In genomic region chr9:76651114-76651697, GRCh38 we compare ENCODE assay signal across 8 cellular contexts.
A peak's percentile ranks its signal among the peaks of the same experiment; 100 is the strongest.
DNase-seq lines count a peak whose midpoint lies in the region; ATAC-seq, FAIRE-seq and TF ChIP-seq lines count a peak whose summit lies in the region.

No MANE protein-coding gene starts in this region.

- H2BK120ac ChIP-seq in IMR-90 (ENCODE audit: low read depth, low read length), result no peak overlapping the region

- H3K27ac ChIP-seq in IMR-90 (ENCODE audit: insufficient read depth, low read length) (no peak overlapping the region), endodermal cell (ENCODE audit: low read depth, low read length) (no peak overlapping the region), small intestine (ENCODE audit: low read depth in 1 of 2, low read length in 1 of 2) (peak overlapping the region; percentile 30 to 74)

- H3K4me3 ChIP-seq in IMR-90 (ENCODE audit: insufficient read depth, low read depth, low read length) (no peak overlapping the region), endodermal cell (ENCODE audit: low read length) (no peak overlapping the region), small intestine (ENCODE audit: low read depth in 1 of 2, low read length in 2 of 2) (peak overlapping the region in 1 of 2 donors; percentile 31)

- no peak overlapping the region for H2BK5ac ChIP-seq in IMR-90 (ENCODE audit: low read depth, low read length, poor library complexity, severe bottlenecking)

- peak overlapping the region; percentile 71 for H3K27ac Mint-ChIP-seq in endodermal cell

- no peak overlapping the region for H3K14ac ChIP-seq in IMR-90 (replicated peaks; ENCODE audit: low read depth, low read length)

- POLR2A ChIA-PET in IMR-90 (lab: Charles Lee; ENCODE audit: unreplicated experiment), result no interaction called here

- no peak overlapping the region for H3K4ac ChIP-seq in IMR-90 (ENCODE audit: low read depth, low read length)

- BruUV-seq in IMR-90 (replicated peaks; lab: Mats Ljungman, UMichigan), result no TSS peak

- TF ChIP-seq POLR2A in IMR-90 (IDR thresholded peaks at IDR 0.05; ENCODE audit: low read depth, low read length), result no peak

- H3K27me3 ChIP-seq in IMR-90 (ENCODE audit: control insufficient read depth, insufficient read depth, low read length) (no peaks in the 10 kb centered on the region), endodermal cell (ENCODE audit: control insufficient read depth, insufficient read depth, low read length, poor library complexity, severe bottlenecking) (no peaks in the 10 kb centered on the region), small intestine (ENCODE audit: control insufficient read depth in 2 of 2, insufficient read depth in 2 of 2, low read length in 2 of 2) (no peaks in the 10 kb centered on the region)

- no peaks in the 10 kb centered on the region for H3K79me1 ChIP-seq in IMR-90 (ENCODE audit: low read depth in 1 of 2, low read length in 2 of 2)

- no peak overlapping the region for H3K56ac ChIP-seq in IMR-90 (ENCODE audit: extremely low read depth, insufficient read depth, low read length)

- H3K18ac ChIP-seq in IMR-90 (ENCODE audit: low read depth, low read length), result no peak overlapping the region

- no peak overlapping the region for H4K8ac ChIP-seq in IMR-90 (ENCODE audit: low read depth in 2 of 2, low read length in 2 of 2)

- H4K20me1 ChIP-seq in IMR-90 (ENCODE audit: insufficient read depth, low read length), result no peaks in the 10 kb centered on the region

- no peak for DNase-seq in IMR-90
- no peak for DNase-seq in endodermal cell
- peak; percentile 50 for DNase-seq in small intestine
- no peak for DNase-seq in NCI-H1930 (lab: John Stamatoyannopoulos, UW)
- no peak for DNase-seq in anterior cingulate cortex (lab: John Stamatoyannopoulos, UW)
- no peak for DNase-seq in NCI-H2171 (lab: John Stamatoyannopoulos, UW)
- no peak for DNase-seq in NCI-H1092 treated with DMSO at 0.1 percent for 48 hours (lab: John Stamatoyannopoulos, UW)

- H3K4me1 Mint-ChIP-seq in endodermal cell, result peaks cover 38% of the 10 kb centered on the region

- TF ChIP-seq CTCF in IMR-90 (conservative IDR thresholded peaks at IDR 0.05; ENCODE audit: low read depth, low read length) (no peak), endodermal cell (conservative IDR thresholded peaks at IDR 0.05) (no peak)

- FAIRE-seq in small intestine (lab: Jason Lieb, UNC), result peak; percentile 71

- TF ChIP-seq RAD21 in IMR-90 (IDR thresholded peaks at IDR 0.05; ENCODE audit: low read length), result no peak

- no peak overlapping the region for H4K5ac ChIP-seq in IMR-90 (ENCODE audit: low read depth, low read length)

- peaks cover 13% of the 10 kb centered on the region for H3K4me1 ChIP-seq in IMR-90 (ENCODE audit: control insufficient read depth, insufficient read depth, low read length)
- H3K4me1 ChIP-seq in endodermal cell (ENCODE audit: control insufficient read depth, insufficient read depth, low read length), result peaks cover 17% of the 10 kb centered on the region
- peaks cover 3 to 11% of the 10 kb centered on the region in 2 donors for H3K4me1 ChIP-seq in small intestine (ENCODE audit: control insufficient read depth in 2 of 2, insufficient read depth in 1 of 2, low read depth in 1 of 2, low read length in 1 of 2)

- no peak overlapping the region for H2BK15ac ChIP-seq in IMR-90 (ENCODE audit: low read depth, low read length)

- H3K23ac ChIP-seq in IMR-90 (ENCODE audit: low read depth, low read length), result no peak overlapping the region

- WGBS in IMR-90 (ENCODE audit: extremely low coverage in 2 of 2, insufficient read length in 1 of 2), 2 experiments, result no CpG with 5 or more reads among the region's 4 CpGs
- 66 to 76% methylated on average over 2 to 4 of the region's 4 CpGs for WGBS in endodermal cell (ENCODE audit: insufficient coverage in 1 of 2, insufficient read length in 1 of 2), 2 experiments
- 6 to 11% (median 8%) methylated on average over 4 of the region's 4 CpGs for WGBS in small intestine, 3 donors

- no peak overlapping the region for H2AK9ac ChIP-seq in IMR-90 (replicated peaks; ENCODE audit: low read depth, low read length, poor library complexity)

- no peak overlapping the region for H2AFZ ChIP-seq in IMR-90 (replicated peaks; ENCODE audit: low read length, poor library complexity)

- no peaks in the 10 kb centered on the region for H3K9me3 Mint-ChIP-seq in endodermal cell

- ATAC-seq in GM21423 (IDR thresholded peaks at IDR 0.05; ENCODE audit: unreplicated experiment), result peak; percentile 68
- ATAC-seq in IMR-90 (ENCODE audit: low read depth), result no peak

- H3K36me3 ChIP-seq in IMR-90 (ENCODE audit: control insufficient read depth, insufficient read depth, low read length), result no peaks in the 10 kb centered on the region
- no peaks in the 10 kb centered on the region for H3K36me3 ChIP-seq in endodermal cell (ENCODE audit: control insufficient read depth, insufficient read depth, low read length)
- peaks cover 0 to 1% of the 10 kb centered on the region in 2 donors for H3K36me3 ChIP-seq in small intestine (ENCODE audit: control insufficient read depth in 2 of 2, insufficient read depth in 2 of 2, low read length in 2 of 2)

- H3K4me2 ChIP-seq in IMR-90 (ENCODE audit: low read depth, low read length), result peak overlapping the region; percentile 44; the same call in 1 of the 2 replicates

- CTCF ChIA-PET in IMR-90 (lab: Yijun Ruan, JAX), result interaction anchor here (0.5 to 2.1 kb wide), 2 partner anchors 11 to 602 kb away, joined by 4 to 6 read pairs; no protein-coding TSS in a partner anchor

- H2BK20ac ChIP-seq in IMR-90 (ENCODE audit: low read depth, low read length), result 0 out of 2 replicates have a peak overlapping the region, but pooled peaks have one; percentile 2

- H3K27me3 Mint-ChIP-seq in endodermal cell (ENCODE audit: insufficient read depth), result no peaks in the 10 kb centered on the region

- H3K36me3 Mint-ChIP-seq in endodermal cell (ENCODE audit: low read depth), result no peaks in the 10 kb centered on the region

- H3K4me3 Mint-ChIP-seq in endodermal cell, result no peak overlapping the region

- in situ Hi-C loops in IMR-90 (cut with MboI; ENCODE audit: low sequenced_read_pairs), result no loop called here

- no peak overlapping the region for H2AK5ac ChIP-seq in IMR-90 (ENCODE audit: low read depth, low read length)

- H3K9ac ChIP-seq in IMR-90 (ENCODE audit: low read depth, low read length), result no peak overlapping the region
- H3K9ac ChIP-seq in endodermal cell (ENCODE audit: extremely low read depth, low read length, poor library complexity, severe bottlenecking), result peak overlapping the region; percentile 34

- dilution Hi-C loops in IMR-90 (cut with HindIII; ENCODE audit: low sequenced_read_pairs, unreplicated experiment), result no loop called here

- intact Hi-C loops in IMR-90 (cut with micrococcal nuclease), result loop anchor here (2.0 kb wide), 1 partner anchor 32 kb away; no protein-coding TSS in a partner anchor

- peaks cover 2% of the 10 kb centered on the region; the same call in 1 of the 2 replicates for H3K9me1 ChIP-seq in IMR-90 (ENCODE audit: insufficient read depth, low read length)

- no peaks in the 10 kb centered on the region for H3K9me3 ChIP-seq in IMR-90 (ENCODE audit: control insufficient read depth, insufficient read depth, low read length)
- H3K9me3 ChIP-seq in endodermal cell (ENCODE audit: control insufficient read depth, low read length), result no peaks in the 10 kb centered on the region
- no peaks in the 10 kb centered on the region for H3K9me3 ChIP-seq in small intestine (ENCODE audit: control insufficient read depth, low read depth)

- no peak overlapping the region for H4K91ac ChIP-seq in IMR-90 (ENCODE audit: insufficient read depth, low read depth, low read length)

TF ChIP-seq in IMR-90, 13 proteins besides CTCF, POLR2A, EP300 and RAD21:
- no peak for TF ChIP-seq CEBPB (IDR thresholded peaks at IDR 0.05; ENCODE audit: low read depth, low read length)
- TF ChIP-seq MAZ (IDR thresholded peaks at IDR 0.05; ENCODE audit: borderline replicate concordance, low read depth, low read length), result no peak
- no peak for TF ChIP-seq FOS (IDR thresholded peaks at IDR 0.05; ENCODE audit: low read depth, low read length)
- no peak for TF ChIP-seq RFX5 (IDR thresholded peaks at IDR 0.05; ENCODE audit: low read depth, low read length)
- TF ChIP-seq, protein P1, sequence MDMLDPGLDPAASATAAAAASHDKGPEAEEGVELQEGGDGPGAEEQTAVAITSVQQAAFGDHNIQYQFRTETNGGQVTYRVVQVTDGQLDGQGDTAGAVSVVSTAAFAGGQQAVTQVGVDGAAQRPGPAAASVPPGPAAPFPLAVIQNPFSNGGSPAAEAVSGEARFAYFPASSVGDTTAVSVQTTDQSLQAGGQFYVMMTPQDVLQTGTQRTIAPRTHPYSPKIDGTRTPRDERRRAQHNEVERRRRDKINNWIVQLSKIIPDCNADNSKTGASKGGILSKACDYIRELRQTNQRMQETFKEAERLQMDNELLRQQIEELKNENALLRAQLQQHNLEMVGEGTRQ (IDR thresholded peaks at IDR 0.05; ENCODE audit: low read depth, low read length), result no peak
- no peak for TF ChIP-seq BHLHE40 (IDR thresholded peaks at IDR 0.05; ENCODE audit: low read depth, low read length)
- TF ChIP-seq ELK1 (IDR thresholded peaks at IDR 0.05; ENCODE audit: borderline replicate concordance, low read depth, low read length), result no peak
- no peak for TF ChIP-seq NFE2L2 (IDR thresholded peaks at IDR 0.05; ENCODE audit: low read depth, low read length)
- no peak for TF ChIP-seq CHD1 (IDR thresholded peaks at IDR 0.05; ENCODE audit: low read depth, low read length)
- TF ChIP-seq MXI1 (IDR thresholded peaks at IDR 0.05; ENCODE audit: borderline replicate concordance, low read depth, low read length), result no peak
- no peak for TF ChIP-seq MAFK (IDR thresholded peaks at IDR 0.05; ENCODE audit: low read depth, low read length)

Comparison
In these comparisons a context has a peak if more than half of its experiments do, and no peak if none do; other contexts are left out.
1. H3K27ac ChIP-seq: peak in small intestine (2 of 2); none in IMR-90 (single experiment) and endodermal cell (single experiment).